In the genomic region with DNA sequence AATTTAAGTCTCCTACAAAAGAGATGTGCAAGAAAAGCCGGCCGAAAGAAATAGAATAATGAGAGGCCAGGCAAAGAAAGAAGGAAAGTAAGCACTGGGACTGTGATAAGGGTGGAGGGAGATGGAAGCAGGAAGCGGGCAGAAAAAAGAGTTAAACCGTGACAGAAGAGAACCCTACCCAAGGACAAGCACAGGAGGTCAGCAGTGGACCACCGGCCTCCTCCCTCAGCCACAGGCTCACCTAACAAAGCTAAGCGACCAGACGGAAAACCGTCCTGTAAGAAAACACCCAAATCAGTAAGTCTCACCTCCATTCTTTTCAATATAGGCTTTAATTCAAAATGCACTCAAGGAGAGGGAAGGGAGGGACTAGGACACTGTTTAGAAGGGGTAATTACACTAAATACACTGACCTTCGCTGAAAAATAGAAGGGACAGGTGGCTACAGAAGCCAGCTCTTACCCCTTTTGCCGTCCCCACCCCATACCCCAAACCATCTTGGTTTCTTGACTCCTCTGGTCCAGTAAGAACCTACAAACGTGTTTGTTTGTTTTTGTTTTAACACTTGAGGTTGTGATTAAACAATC, we compare ENCODE assay signal across 1 cellular context.
TF ChIP-seq lines count a peak whose summit lies in the region.

No MANE protein-coding gene starts in this region.

TF ChIP-seq in H1, 55 proteins besides CTCF, POLR2A, EP300 and RAD21:
- TF ChIP-seq SUZ12 (IDR thresholded peaks at IDR 0.05; ENCODE audit: low read length) (peak; percentile 50), ASH2L (IDR thresholded peaks at IDR 0.05; ENCODE audit: low read length) (no peak), HDAC6 (IDR thresholded peaks at IDR 0.05; ENCODE audit: low read depth, low read length) (no peak), ZNF274 (IDR thresholded peaks at IDR 0.05; ENCODE audit: borderline replicate concordance, extremely low read depth, low read length) (no peak)
